In the genomic region with DNA sequence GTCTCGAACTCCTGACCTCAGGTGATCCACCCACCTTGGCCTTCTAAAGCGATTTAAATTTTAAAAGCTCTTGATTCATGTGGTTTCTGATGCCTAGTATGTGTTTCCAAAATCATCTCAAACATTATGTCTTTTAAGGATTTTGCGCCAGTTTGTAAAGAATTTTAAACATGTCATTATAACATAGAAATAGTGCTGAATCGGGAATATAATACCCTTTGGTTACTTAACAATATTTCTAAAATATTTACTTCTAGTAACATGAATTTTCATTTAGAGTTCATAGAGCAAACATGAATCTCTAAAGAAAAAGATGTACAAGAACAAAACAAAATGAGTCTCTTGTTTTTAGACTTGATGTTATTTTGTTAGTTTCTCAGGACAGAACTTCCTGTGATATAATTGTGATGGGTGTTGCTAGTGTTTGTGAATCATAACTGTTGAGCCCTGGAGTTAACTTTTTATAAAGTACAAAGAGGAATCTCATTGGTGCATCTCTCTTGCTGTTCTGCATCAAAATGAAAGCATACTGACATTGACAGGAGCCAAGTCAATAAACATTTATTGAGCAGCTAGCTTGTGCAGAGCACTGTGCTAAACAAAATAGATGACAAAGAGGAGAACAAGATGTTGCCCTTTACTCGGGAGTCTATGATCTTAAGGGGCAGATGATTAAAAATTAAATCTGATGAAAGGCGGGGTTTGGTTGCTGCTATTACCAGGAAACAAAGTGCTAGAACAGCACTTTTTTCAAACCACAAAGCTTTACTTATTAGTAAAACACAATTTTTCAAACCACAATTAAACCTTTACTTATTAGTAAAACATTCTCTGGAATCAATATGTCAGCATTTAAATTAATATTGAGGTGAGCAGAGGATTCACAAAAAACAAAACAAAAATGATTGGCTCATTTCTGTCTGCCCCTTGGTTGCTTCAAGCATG, we compare ENCODE assay signal across 15 cellular contexts.
A peak's percentile ranks its signal among the peaks of the same experiment; 100 is the strongest.
DNase-seq lines count a peak whose midpoint lies in the region; ATAC-seq, FAIRE-seq and TF ChIP-seq lines count a peak whose summit lies in the region.
"Had no signal": no experiment of that assay in that cellular context is flagged by ENCODE, and none has a peak within 500 bp of the region (broad histone marks: within the 10 kb centered on the region; RNA-seq: fewer than 3 reads in every experiment).

No MANE protein-coding gene starts in this region.

- ATAC-seq in GM21576 (IDR thresholded peaks at IDR 0.05; ENCODE audit: unreplicated experiment), result no peak
- ATAC-seq: Right ventricle myocardium inferior had no signal

- H3K79me2 ChIP-seq in OCI-LY1 (ENCODE audit: insufficient read depth, low read length), result no peaks in the 10 kb centered on the region

- H3K27ac Mint-ChIP-seq in nephron progenitor cell, result peak overlapping the region; percentile 64

- H3K4me1 Mint-ChIP-seq in nephron progenitor cell, result peaks cover 6% of the 10 kb centered on the region
- H3K4me1 Mint-ChIP-seq: H9 had no signal

- no peak overlapping the region for H3K4me3 ChIP-seq in OCI-LY1 (ENCODE audit: low read depth, low read length, poor library complexity, severe bottlenecking)
- H3K4me3 ChIP-seq in transverse colon, result no peak overlapping the region

- no peak for TF ChIP-seq EP300 in transverse colon (IDR thresholded peaks at IDR 0.05; ENCODE audit: low read depth)

- intact Hi-C loops in transverse colon (cut with DNase I; ENCODE audit: low total_unique reads), result no loop called here

- no peaks in the 10 kb centered on the region for H3K9me2 ChIP-seq in OCI-LY1 (ENCODE audit: low read depth, low read length)
- H3K9me2 ChIP-seq: SK-N-SH had no signal

- H3K4me2 ChIP-seq in OCI-LY1 (ENCODE audit: low read length), result no peak overlapping the region
- H3K4me2 ChIP-seq: SK-N-SH had no signal

- no peaks in the 10 kb centered on the region for H3K9me3 Mint-ChIP-seq in nephron progenitor cell
- H3K9me3 Mint-ChIP-seq: H9 had no signal

- peaks cover 33% of the 10 kb centered on the region for H3K36me3 Mint-ChIP-seq in nephron progenitor cell (ENCODE audit: low read depth)

- H3K27ac ChIP-seq in OCI-LY1 (ENCODE audit: low read depth, low read length, poor library complexity, severe bottlenecking) (peak overlapping the region; percentile 4), transverse colon (no peak overlapping the region)

- no peaks in the 10 kb centered on the region for H3K9me3 ChIP-seq in OCI-LY1 (ENCODE audit: low read length)
- no peaks in the 10 kb centered on the region for H3K9me3 ChIP-seq in transverse colon
- H3K9me3 ChIP-seq: SK-N-SH had no signal

- WGBS in transverse colon (ENCODE audit: low coverage in 1 of 2), 2 donors, result 77 to 87% methylated on average over 5 to 6 of the region's 6 CpGs

- H2AFZ ChIP-seq in OCI-LY1 (ENCODE audit: low read length), result no peak overlapping the region

- H4K20me1 ChIP-seq in OCI-LY1 (ENCODE audit: insufficient read depth, low read length), result no peaks in the 10 kb centered on the region

- TF ChIP-seq CTCF in OCI-LY1 (IDR thresholded peaks at IDR 0.05; ENCODE audit: low read length) (no peak), nephron progenitor cell (IDR thresholded peaks at IDR 0.05) (no peak), GM10266 (IDR thresholded peaks at IDR 0.05; ENCODE audit: control insufficient read depth, insufficient read depth, low read depth, missing control alignments) (no peak), transverse colon (IDR thresholded peaks at IDR 0.05) (no peak)

- H3K27me3 Mint-ChIP-seq in nephron progenitor cell (ENCODE audit: low read depth, poor library complexity), result no peaks in the 10 kb centered on the region

- DNase-seq in nephron progenitor cell (no peak), GM10266 (ENCODE audit: extremely low spot score) (no peak), OCI-M1 (lab: John Stamatoyannopoulos, UW) (no peak), transverse colon (no peak)
- DNase-seq: DMS53, H9, NCI-H1436, NCI-H2029, NCI-H748 treated with DMSO at 0.1 percent for 48 hours, SK-N-SH had no signal

- no peak for TF ChIP-seq POLR2A in transverse colon (IDR thresholded peaks at IDR 0.05)

- no peaks in the 10 kb centered on the region for H3F3A ChIP-seq in OCI-LY1 (ENCODE audit: insufficient read depth, low read length)

- H3K9ac ChIP-seq in OCI-LY1 (ENCODE audit: low read length), result no peak overlapping the region
- H3K9ac ChIP-seq: SK-N-SH had no signal

- H3K36me3 ChIP-seq in OCI-LY1 (ENCODE audit: insufficient read depth, low read length) (peaks cover 98% of the 10 kb centered on the region), transverse colon (no peaks in the 10 kb centered on the region)

- no peak overlapping the region for H3K4me3 Mint-ChIP-seq in nephron progenitor cell
- H3K4me3 Mint-ChIP-seq: H9 had no signal

- FAIRE-seq in G401.6 (lab: Jason Lieb, UNC) (peak; percentile 90), endometrium (lab: Jason Lieb, UNC) (peak; percentile 98)

- in situ Hi-C loops in transverse colon (cut with MboI; ENCODE audit: low pct_ligation_motif_present in 1 of 4, low pct_unique_long_range_greater_than_20kb in 1 of 4, low sequenced_read_pairs in 3 of 4), result no loop called here

- H3K27me3 ChIP-seq in OCI-LY1 (ENCODE audit: insufficient read depth, low read length) (no peaks in the 10 kb centered on the region), transverse colon (no peaks in the 10 kb centered on the region)

- H3K4me1 ChIP-seq in OCI-LY1 (ENCODE audit: insufficient read depth, low read length, severe bottlenecking) (no peaks in the 10 kb centered on the region), transverse colon (no peaks in the 10 kb centered on the region)
